ENCODE assay signal across 1 cellular context in the genomic region with DNA sequence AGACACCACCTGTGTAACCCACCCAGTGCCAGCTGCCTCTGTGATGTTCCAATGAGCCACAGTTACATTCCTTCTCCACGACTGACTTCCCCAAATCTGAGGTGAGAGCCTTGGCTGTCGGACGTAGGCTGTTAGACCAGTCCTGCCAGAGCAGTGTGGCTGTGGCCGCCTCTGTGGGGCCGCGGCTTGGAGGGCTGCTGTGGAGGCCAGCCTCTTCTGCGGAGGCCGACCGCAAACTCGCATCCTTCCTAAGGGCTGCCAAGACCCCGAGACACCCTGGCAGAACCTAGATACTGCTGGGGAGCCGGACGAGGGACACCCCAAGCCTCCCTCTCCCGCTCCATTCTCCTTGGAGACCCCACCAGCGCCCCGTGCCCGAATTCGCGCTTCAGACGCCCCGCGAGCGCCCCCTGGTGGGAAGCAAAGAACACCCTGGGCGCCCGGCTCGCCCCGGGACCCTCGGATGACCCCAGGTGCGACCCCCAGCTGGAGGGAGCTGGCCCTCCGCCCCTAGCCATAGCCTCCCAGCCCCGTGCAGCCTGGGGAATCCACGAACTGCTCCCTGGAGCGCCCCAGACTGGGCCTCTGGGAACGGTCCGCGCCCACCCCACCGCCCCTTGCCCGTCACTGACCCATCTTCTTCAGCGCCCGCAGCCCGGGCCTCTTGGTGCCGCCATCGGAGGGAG.
TF ChIP-seq lines count a peak whose summit lies in the region.

No MANE protein-coding gene starts in this region.

TF ChIP-seq in HepG2, 621 proteins besides CTCF, POLR2A, EP300 and RAD21 (continued from another document and continues in another):
- TF ChIP-seq, protein P1, sequence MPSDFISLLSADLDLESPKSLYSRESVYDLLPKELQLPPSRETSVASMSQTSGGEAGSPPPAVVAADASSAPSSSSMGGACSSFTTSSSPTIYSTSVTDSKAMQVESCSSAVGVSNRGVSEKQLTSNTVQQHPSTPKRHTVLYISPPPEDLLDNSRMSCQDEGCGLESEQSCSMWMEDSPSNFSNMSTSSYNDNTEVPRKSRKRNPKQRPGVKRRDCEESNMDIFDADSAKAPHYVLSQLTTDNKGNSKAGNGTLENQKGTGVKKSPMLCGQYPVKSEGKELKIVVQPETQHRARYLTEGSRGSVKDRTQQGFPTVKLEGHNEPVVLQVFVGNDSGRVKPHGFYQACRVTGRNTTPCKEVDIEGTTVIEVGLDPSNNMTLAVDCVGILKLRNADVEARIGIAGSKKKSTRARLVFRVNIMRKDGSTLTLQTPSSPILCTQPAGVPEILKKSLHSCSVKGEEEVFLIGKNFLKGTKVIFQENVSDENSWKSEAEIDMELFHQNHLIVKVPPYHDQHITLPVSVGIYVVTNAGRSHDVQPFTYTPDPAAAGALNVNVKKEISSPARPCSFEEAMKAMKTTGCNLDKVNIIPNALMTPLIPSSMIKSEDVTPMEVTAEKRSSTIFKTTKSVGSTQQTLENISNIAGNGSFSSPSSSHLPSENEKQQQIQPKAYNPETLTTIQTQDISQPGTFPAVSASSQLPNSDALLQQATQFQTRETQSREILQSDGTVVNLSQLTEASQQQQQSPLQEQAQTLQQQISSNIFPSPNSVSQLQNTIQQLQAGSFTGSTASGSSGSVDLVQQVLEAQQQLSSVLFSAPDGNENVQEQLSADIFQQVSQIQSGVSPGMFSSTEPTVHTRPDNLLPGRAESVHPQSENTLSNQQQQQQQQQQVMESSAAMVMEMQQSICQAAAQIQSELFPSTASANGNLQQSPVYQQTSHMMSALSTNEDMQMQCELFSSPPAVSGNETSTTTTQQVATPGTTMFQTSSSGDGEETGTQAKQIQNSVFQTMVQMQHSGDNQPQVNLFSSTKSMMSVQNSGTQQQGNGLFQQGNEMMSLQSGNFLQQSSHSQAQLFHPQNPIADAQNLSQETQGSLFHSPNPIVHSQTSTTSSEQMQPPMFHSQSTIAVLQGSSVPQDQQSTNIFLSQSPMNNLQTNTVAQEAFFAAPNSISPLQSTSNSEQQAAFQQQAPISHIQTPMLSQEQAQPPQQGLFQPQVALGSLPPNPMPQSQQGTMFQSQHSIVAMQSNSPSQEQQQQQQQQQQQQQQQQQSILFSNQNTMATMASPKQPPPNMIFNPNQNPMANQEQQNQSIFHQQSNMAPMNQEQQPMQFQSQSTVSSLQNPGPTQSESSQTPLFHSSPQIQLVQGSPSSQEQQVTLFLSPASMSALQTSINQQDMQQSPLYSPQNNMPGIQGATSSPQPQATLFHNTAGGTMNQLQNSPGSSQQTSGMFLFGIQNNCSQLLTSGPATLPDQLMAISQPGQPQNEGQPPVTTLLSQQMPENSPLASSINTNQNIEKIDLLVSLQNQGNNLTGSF (CRISPR knock-in tag; IDR thresholded peaks at IDR 0.05), result 0 out of 2 replicates have a peak, but pooled peaks have one; percentile 14
- TF ChIP-seq NBN (conservative IDR thresholded peaks at IDR 0.05), result no peak
- no peak; the same call in none of the 2 replicates for TF ChIP-seq ZNF746 (CRISPR knock-in tag; IDR thresholded peaks at IDR 0.05)
- no peak for TF ChIP-seq ZNF567 (CRISPR knock-in tag; IDR thresholded peaks at IDR 0.05; ENCODE audit: borderline replicate concordance)
- TF ChIP-seq HIVEP1 (CRISPR knock-in tag; IDR thresholded peaks at IDR 0.05), result no peak
- TF ChIP-seq ZNF781 (CRISPR knock-in tag; IDR thresholded peaks at IDR 0.05; ENCODE audit: borderline replicate concordance, not compliant biosample characterization), result no peak
- 0 out of 2 replicates have a peak, but pooled peaks have one; percentile 62 for TF ChIP-seq HNRNPL (IDR thresholded peaks at IDR 0.05; ENCODE audit: low read depth, low read length)
- TF ChIP-seq FLYWCH1 (CRISPR knock-in tag; IDR thresholded peaks at IDR 0.05), result no peak
- TF ChIP-seq ZNF333 (CRISPR knock-in tag; IDR thresholded peaks at IDR 0.05; ENCODE audit: borderline replicate concordance), result no peak
- TF ChIP-seq PPARG (CRISPR knock-in tag; conservative IDR thresholded peaks at IDR 0.05), result no peak
- TF ChIP-seq, protein P2, sequence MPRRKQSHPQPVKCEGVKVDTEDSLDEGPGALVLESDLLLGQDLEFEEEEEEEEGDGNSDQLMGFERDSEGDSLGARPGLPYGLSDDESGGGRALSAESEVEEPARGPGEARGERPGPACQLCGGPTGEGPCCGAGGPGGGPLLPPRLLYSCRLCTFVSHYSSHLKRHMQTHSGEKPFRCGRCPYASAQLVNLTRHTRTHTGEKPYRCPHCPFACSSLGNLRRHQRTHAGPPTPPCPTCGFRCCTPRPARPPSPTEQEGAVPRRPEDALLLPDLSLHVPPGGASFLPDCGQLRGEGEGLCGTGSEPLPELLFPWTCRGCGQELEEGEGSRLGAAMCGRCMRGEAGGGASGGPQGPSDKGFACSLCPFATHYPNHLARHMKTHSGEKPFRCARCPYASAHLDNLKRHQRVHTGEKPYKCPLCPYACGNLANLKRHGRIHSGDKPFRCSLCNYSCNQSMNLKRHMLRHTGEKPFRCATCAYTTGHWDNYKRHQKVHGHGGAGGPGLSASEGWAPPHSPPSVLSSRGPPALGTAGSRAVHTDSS (CRISPR knock-in tag; conservative IDR thresholded peaks at IDR 0.05), result no peak
- TF ChIP-seq, protein P3, sequence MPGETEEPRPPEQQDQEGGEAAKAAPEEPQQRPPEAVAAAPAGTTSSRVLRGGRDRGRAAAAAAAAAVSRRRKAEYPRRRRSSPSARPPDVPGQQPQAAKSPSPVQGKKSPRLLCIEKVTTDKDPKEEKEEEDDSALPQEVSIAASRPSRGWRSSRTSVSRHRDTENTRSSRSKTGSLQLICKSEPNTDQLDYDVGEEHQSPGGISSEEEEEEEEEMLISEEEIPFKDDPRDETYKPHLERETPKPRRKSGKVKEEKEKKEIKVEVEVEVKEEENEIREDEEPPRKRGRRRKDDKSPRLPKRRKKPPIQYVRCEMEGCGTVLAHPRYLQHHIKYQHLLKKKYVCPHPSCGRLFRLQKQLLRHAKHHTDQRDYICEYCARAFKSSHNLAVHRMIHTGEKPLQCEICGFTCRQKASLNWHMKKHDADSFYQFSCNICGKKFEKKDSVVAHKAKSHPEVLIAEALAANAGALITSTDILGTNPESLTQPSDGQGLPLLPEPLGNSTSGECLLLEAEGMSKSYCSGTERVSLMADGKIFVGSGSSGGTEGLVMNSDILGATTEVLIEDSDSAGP (CRISPR knock-in tag; IDR thresholded peaks at IDR 0.05; ENCODE audit: borderline replicate concordance), result peak; percentile 67; the same call in 1 of the 2 replicates
- TF ChIP-seq, protein P4, sequence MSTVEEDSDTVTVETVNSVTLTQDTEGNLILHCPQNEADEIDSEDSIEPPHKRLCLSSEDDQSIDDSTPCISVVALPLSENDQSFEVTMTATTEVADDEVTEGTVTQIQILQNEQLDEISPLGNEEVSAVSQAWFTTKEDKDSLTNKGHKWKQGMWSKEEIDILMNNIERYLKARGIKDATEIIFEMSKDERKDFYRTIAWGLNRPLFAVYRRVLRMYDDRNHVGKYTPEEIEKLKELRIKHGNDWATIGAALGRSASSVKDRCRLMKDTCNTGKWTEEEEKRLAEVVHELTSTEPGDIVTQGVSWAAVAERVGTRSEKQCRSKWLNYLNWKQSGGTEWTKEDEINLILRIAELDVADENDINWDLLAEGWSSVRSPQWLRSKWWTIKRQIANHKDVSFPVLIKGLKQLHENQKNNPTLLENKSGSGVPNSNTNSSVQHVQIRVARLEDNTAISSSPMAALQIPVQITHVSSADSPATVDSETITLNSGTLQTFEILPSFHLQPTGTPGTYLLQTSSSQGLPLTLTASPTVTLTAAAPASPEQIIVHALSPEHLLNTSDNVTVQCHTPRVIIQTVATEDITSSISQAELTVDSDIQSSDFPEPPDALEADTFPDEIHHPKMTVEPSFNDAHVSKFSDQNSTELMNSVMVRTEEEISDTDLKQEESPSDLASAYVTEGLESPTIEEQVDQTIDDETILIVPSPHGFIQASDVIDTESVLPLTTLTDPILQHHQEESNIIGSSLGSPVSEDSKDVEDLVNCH (CRISPR knock-in tag; IDR thresholded peaks at IDR 0.05), result no peak
- TF ChIP-seq CC2D1A (CRISPR knock-in tag; IDR thresholded peaks at IDR 0.05), result no peak
- TF ChIP-seq ZFYVE20 (CRISPR knock-in tag; IDR thresholded peaks at IDR 0.05; ENCODE audit: borderline replicate concordance, low read depth), result no peak
- no peak for TF ChIP-seq FOXM1 (CRISPR knock-in tag; IDR thresholded peaks at IDR 0.05)
- TF ChIP-seq ZNF101 (CRISPR knock-in tag; IDR thresholded peaks at IDR 0.05; ENCODE audit: borderline replicate concordance, low read depth), result no peak
- TF ChIP-seq, protein P5, sequence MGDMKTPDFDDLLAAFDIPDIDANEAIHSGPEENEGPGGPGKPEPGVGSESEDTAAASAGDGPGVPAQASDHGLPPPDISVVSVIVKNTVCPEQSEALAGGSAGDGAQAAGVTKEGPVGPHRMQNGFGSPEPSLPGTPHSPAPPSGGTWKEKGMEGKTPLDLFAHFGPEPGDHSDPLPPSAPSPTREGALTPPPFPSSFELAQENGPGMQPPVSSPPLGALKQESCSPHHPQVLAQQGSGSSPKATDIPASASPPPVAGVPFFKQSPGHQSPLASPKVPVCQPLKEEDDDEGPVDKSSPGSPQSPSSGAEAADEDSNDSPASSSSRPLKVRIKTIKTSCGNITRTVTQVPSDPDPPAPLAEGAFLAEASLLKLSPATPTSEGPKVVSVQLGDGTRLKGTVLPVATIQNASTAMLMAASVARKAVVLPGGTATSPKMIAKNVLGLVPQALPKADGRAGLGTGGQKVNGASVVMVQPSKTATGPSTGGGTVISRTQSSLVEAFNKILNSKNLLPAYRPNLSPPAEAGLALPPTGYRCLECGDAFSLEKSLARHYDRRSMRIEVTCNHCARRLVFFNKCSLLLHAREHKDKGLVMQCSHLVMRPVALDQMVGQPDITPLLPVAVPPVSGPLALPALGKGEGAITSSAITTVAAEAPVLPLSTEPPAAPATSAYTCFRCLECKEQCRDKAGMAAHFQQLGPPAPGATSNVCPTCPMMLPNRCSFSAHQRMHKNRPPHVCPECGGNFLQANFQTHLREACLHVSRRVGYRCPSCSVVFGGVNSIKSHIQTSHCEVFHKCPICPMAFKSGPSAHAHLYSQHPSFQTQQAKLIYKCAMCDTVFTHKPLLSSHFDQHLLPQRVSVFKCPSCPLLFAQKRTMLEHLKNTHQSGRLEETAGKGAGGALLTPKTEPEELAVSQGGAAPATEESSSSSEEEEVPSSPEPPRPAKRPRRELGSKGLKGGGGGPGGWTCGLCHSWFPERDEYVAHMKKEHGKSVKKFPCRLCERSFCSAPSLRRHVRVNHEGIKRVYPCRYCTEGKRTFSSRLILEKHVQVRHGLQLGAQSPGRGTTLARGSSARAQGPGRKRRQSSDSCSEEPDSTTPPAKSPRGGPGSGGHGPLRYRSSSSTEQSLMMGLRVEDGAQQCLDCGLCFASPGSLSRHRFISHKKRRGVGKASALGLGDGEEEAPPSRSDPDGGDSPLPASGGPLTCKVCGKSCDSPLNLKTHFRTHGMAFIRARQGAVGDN (CRISPR knock-in tag; IDR thresholded peaks at IDR 0.05), result peak; percentile 66
- TF ChIP-seq HES4 (CRISPR knock-in tag; IDR thresholded peaks at IDR 0.05; ENCODE audit: borderline replicate concordance), result no peak
- TF ChIP-seq, protein P6, sequence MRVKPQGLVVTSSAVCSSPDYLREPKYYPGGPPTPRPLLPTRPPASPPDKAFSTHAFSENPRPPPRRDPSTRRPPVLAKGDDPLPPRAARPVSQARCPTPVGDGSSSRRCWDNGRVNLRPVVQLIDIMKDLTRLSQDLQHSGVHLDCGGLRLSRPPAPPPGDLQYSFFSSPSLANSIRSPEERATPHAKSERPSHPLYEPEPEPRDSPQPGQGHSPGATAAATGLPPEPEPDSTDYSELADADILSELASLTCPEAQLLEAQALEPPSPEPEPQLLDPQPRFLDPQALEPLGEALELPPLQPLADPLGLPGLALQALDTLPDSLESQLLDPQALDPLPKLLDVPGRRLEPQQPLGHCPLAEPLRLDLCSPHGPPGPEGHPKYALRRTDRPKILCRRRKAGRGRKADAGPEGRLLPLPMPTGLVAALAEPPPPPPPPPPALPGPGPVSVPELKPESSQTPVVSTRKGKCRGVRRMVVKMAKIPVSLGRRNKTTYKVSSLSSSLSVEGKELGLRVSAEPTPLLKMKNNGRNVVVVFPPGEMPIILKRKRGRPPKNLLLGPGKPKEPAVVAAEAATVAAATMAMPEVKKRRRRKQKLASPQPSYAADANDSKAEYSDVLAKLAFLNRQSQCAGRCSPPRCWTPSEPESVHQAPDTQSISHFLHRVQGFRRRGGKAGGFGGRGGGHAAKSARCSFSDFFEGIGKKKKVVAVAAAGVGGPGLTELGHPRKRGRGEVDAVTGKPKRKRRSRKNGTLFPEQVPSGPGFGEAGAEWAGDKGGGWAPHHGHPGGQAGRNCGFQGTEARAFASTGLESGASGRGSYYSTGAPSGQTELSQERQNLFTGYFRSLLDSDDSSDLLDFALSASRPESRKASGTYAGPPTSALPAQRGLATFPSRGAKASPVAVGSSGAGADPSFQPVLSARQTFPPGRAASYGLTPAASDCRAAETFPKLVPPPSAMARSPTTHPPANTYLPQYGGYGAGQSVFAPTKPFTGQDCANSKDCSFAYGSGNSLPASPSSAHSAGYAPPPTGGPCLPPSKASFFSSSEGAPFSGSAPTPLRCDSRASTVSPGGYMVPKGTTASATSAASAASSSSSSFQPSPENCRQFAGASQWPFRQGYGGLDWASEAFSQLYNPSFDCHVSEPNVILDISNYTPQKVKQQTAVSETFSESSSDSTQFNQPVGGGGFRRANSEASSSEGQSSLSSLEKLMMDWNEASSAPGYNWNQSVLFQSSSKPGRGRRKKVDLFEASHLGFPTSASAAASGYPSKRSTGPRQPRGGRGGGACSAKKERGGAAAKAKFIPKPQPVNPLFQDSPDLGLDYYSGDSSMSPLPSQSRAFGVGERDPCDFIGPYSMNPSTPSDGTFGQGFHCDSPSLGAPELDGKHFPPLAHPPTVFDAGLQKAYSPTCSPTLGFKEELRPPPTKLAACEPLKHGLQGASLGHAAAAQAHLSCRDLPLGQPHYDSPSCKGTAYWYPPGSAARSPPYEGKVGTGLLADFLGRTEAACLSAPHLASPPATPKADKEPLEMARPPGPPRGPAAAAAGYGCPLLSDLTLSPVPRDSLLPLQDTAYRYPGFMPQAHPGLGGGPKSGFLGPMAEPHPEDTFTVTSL (CRISPR knock-in tag; IDR thresholded peaks at IDR 0.05; ENCODE audit: borderline replicate concordance), result 0 out of 2 replicates have a peak, but pooled peaks have one; percentile 44
- no peak for TF ChIP-seq REPIN1 (CRISPR knock-in tag; IDR thresholded peaks at IDR 0.05; ENCODE audit: borderline replicate concordance, low read depth)
- no peak for TF ChIP-seq FOXO1 (CRISPR knock-in tag; IDR thresholded peaks at IDR 0.05)
- TF ChIP-seq CEBPB (IDR thresholded peaks at IDR 0.05; ENCODE audit: borderline replicate concordance, low read depth, low read length), result no peak
- 0 out of 2 replicates have a peak, but pooled peaks have one; percentile 34 for TF ChIP-seq RFXAP (CRISPR knock-in tag; IDR thresholded peaks at IDR 0.05; ENCODE audit: borderline replicate concordance)
- 0 out of 2 replicates have a peak, but pooled peaks have one; percentile 53 for TF ChIP-seq U2AF2 (IDR thresholded peaks at IDR 0.05; ENCODE audit: low read depth, low read length)
- no peak for TF ChIP-seq JUN (CRISPR knock-in tag; IDR thresholded peaks at IDR 0.05)
- peak; percentile 66; the same call in 1 of the 2 replicates for TF ChIP-seq KDM2A (CRISPR knock-in tag; IDR thresholded peaks at IDR 0.05; ENCODE audit: borderline replicate concordance, low read depth)
- no peak for TF ChIP-seq ZNF367 (CRISPR knock-in tag; IDR thresholded peaks at IDR 0.05; ENCODE audit: borderline replicate concordance)
- no peak for TF ChIP-seq POLR2G (IDR thresholded peaks at IDR 0.05; ENCODE audit: low read depth, low read length)
- TF ChIP-seq, protein P7, sequence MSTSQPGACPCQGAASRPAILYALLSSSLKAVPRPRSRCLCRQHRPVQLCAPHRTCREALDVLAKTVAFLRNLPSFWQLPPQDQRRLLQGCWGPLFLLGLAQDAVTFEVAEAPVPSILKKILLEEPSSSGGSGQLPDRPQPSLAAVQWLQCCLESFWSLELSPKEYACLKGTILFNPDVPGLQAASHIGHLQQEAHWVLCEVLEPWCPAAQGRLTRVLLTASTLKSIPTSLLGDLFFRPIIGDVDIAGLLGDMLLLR (CRISPR knock-in tag; IDR thresholded peaks at IDR 0.05), result no peak
- no peak for TF ChIP-seq RORA (CRISPR knock-in tag; IDR thresholded peaks at IDR 0.05)
- no peak for TF ChIP-seq ARNT (IDR thresholded peaks at IDR 0.05)
- no peak for TF ChIP-seq ZNF562 (CRISPR knock-in tag; IDR thresholded peaks at IDR 0.05; ENCODE audit: borderline replicate concordance)
